1 cellular context compared by ENCODE assay signal in the genomic region with DNA sequence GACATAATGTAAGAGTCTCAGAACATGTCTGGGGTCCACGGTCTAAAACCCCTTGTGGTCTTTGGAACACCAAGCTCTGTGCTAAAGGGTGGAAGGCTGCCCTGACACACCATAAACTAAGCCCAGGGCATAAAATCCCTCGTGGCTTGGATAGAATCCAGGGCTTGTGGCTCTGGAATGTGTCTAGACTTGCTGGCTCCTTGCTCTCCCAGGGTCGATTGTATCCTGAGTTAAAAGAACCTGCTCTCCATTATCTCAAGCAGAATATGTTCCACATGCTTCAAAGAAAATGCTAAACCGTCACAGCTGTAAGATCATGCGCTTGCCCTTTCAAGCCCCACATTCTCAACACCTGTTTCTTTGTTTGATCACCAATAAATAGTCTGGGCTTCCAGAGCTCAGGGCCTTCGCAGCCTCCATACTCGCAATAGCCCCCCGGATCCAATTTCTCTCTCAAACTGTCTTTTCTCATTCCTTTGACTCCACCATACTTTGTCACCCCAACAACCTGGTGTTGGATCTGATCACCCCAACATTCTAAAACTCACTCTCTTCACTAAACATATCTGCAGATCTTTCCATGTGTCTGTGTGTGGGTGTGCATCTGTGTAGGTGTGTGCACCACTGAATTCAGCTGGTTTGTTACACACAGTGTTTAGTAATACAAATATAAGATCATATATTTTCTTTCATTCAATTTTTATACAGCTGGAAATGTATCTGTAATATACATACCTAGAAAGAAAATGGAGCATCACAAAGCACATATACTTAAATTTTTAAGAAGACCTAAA.
TF ChIP-seq lines count a peak whose summit lies in the region.

No MANE protein-coding gene starts in this region.

TF ChIP-seq in GM23338, 12 proteins besides CTCF, POLR2A, EP300 and RAD21 (continued from another document):
- TF ChIP-seq, protein P1, sequence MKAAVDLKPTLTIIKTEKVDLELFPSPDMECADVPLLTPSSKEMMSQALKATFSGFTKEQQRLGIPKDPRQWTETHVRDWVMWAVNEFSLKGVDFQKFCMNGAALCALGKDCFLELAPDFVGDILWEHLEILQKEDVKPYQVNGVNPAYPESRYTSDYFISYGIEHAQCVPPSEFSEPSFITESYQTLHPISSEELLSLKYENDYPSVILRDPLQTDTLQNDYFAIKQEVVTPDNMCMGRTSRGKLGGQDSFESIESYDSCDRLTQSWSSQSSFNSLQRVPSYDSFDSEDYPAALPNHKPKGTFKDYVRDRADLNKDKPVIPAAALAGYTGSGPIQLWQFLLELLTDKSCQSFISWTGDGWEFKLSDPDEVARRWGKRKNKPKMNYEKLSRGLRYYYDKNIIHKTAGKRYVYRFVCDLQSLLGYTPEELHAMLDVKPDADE (IDR thresholded peaks at IDR 0.05) = no peak
- TF ChIP-seq, protein P2, sequence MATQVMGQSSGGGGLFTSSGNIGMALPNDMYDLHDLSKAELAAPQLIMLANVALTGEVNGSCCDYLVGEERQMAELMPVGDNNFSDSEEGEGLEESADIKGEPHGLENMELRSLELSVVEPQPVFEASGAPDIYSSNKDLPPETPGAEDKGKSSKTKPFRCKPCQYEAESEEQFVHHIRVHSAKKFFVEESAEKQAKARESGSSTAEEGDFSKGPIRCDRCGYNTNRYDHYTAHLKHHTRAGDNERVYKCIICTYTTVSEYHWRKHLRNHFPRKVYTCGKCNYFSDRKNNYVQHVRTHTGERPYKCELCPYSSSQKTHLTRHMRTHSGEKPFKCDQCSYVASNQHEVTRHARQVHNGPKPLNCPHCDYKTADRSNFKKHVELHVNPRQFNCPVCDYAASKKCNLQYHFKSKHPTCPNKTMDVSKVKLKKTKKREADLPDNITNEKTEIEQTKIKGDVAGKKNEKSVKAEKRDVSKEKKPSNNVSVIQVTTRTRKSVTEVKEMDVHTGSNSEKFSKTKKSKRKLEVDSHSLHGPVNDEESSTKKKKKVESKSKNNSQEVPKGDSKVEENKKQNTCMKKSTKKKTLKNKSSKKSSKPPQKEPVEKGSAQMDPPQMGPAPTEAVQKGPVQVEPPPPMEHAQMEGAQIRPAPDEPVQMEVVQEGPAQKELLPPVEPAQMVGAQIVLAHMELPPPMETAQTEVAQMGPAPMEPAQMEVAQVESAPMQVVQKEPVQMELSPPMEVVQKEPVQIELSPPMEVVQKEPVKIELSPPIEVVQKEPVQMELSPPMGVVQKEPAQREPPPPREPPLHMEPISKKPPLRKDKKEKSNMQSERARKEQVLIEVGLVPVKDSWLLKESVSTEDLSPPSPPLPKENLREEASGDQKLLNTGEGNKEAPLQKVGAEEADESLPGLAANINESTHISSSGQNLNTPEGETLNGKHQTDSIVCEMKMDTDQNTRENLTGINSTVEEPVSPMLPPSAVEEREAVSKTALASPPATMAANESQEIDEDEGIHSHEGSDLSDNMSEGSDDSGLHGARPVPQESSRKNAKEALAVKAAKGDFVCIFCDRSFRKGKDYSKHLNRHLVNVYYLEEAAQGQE (IDR thresholded peaks at IDR 0.05; ENCODE audit: unreplicated experiment) = no peak
- TF ChIP-seq EZH2phosphoT487 (IDR thresholded peaks at IDR 0.05; ENCODE audit: unreplicated experiment) (no peak), STAT1 (IDR thresholded peaks at IDR 0.05; ENCODE audit: unreplicated experiment) (no peak)
